15 cellular contexts compared by ENCODE assay signal in genomic region chr4:154989511-154989910, GRCh38.
DNase-seq lines count a peak whose midpoint lies in the region; ATAC-seq and TF ChIP-seq lines count a peak whose summit lies in the region.
"Had no signal": no experiment of that assay in that cellular context is flagged by ENCODE, and none has a peak within 500 bp of the region (broad histone marks: within the 10 kb centered on the region; RNA-seq: fewer than 3 reads in every experiment).

No MANE protein-coding gene starts in this region.

- H3K9ac ChIP-seq in GM23248, result no peak overlapping the region
- H3K9ac ChIP-seq in endodermal cell (ENCODE audit: extremely low read depth, low read length, poor library complexity, severe bottlenecking), result no peak overlapping the region
- H3K9ac ChIP-seq: BLaER1 had no signal

- H3K27ac Mint-ChIP-seq in endodermal cell, result no peak overlapping the region
- H3K27ac Mint-ChIP-seq: CD8-positive, alpha-beta memory T cell; IgD-negative memory B cell had no signal

- no peak for TF ChIP-seq POLR2A in lower leg skin (IDR thresholded peaks at IDR 0.05)

- no peaks in the 10 kb centered on the region for H3K27me3 ChIP-seq in GM23248 (replicated peaks; ENCODE audit: insufficient read depth)
- no peaks in the 10 kb centered on the region for H3K27me3 ChIP-seq in endodermal cell (ENCODE audit: control insufficient read depth, insufficient read depth, low read length, poor library complexity, severe bottlenecking)
- H3K27me3 ChIP-seq: BLaER1 had no signal

- DNase-seq in GM23248 (peak; percentile 7), SK-N-DZ (ENCODE audit: low spot score) (peak; percentile 84), endodermal cell (no peak), retinal pigment epithelial cell (ENCODE audit: low read depth) (peak; percentile 56), lower leg skin (ENCODE audit: low spot score in 2 of 2) (no peak), AG08396 (ENCODE audit: low spot score) (no peak)
- DNase-seq: Caco-2; CD8-positive, alpha-beta memory T cell; DND-41; GF-D8; H7 had no signal

- intact Hi-C loops in lower leg skin (cut with DNase I; ENCODE audit: low total_unique reads), result no loop called here

- no peaks in the 10 kb centered on the region for H3K9me3 Mint-ChIP-seq in endodermal cell
- H3K9me3 Mint-ChIP-seq: CD8-positive, alpha-beta memory T cell; IgD-negative memory B cell had no signal

- no peak overlapping the region for H2AFZ ChIP-seq in GM23248

- no peaks in the 10 kb centered on the region for H3K79me2 ChIP-seq in GM23248 (ENCODE audit: insufficient read depth)

- in situ Hi-C loops in GM23248 (cut with MboI), result loop anchor here (25.0 kb wide), 1 partner anchor 373 kb away; no protein-coding TSS in a partner anchor

- H3K4me1 ChIP-seq in GM23248 (ENCODE audit: insufficient read depth) (peaks cover 5% of the 10 kb centered on the region; the same call in 1 of the 2 replicates), endodermal cell (ENCODE audit: control insufficient read depth, insufficient read depth, low read length) (no peaks in the 10 kb centered on the region)
- H3K4me1 ChIP-seq: A549, BLaER1, Caco-2 had no signal

- ATAC-seq in HG03439 (IDR thresholded peaks at IDR 0.05; ENCODE audit: unreplicated experiment), result no peak
- ATAC-seq: A549 had no signal

- no peaks in the 10 kb centered on the region for H3K4me1 Mint-ChIP-seq in endodermal cell
- H3K4me1 Mint-ChIP-seq: CD8-positive, alpha-beta memory T cell; IgD-negative memory B cell had no signal

- H3K4me3 ChIP-seq in GM23248 (no peak overlapping the region), endodermal cell (ENCODE audit: low read length) (no peak overlapping the region), retinal pigment epithelial cell (ENCODE audit: low read length) (no peak overlapping the region), lower leg skin (ENCODE audit: low read depth, poor library complexity, severe bottlenecking) (no peak overlapping the region)
- H3K4me3 ChIP-seq: A549, BLaER1 had no signal

- H3K36me3 ChIP-seq in GM23248 (ENCODE audit: low read depth), result no peaks in the 10 kb centered on the region
- H3K36me3 ChIP-seq in endodermal cell (ENCODE audit: control insufficient read depth, insufficient read depth, low read length), result no peaks in the 10 kb centered on the region
- H3K36me3 ChIP-seq: BLaER1 had no signal

- H3F3A ChIP-seq in GM23248 (ENCODE audit: insufficient read depth), result no peaks in the 10 kb centered on the region

- WGBS in GM23248 (ENCODE audit: low coverage in 1 of 2, low lambda C conversion rate in 2 of 2, missing lambda C conversion rate in 2 of 2), 2 experiments, result 35 to 38% methylated on average over 6 of the region's 6 CpGs
- 82 to 100% methylated on average over 3 to 6 of the region's 6 CpGs for WGBS in endodermal cell (ENCODE audit: insufficient coverage in 1 of 2, insufficient read length in 1 of 2), 2 experiments
- WGBS in lower leg skin, 2 donors, result 73 to 76% methylated on average over 6 of the region's 6 CpGs

- H3K4me3 Mint-ChIP-seq in endodermal cell, result no peak overlapping the region
- H3K4me3 Mint-ChIP-seq: CD8-positive, alpha-beta memory T cell; IgD-negative memory B cell had no signal

- H3K36me3 Mint-ChIP-seq in endodermal cell (ENCODE audit: low read depth), result no peaks in the 10 kb centered on the region
- H3K36me3 Mint-ChIP-seq: CD8-positive, alpha-beta memory T cell; IgD-negative memory B cell had no signal

- H3K4me2 ChIP-seq in GM23248 (ENCODE audit: unreplicated experiment), result no peak overlapping the region
- H3K4me2 ChIP-seq: A549, BLaER1 had no signal

- no peaks in the 10 kb centered on the region for H3K9me2 ChIP-seq in GM23248 (ENCODE audit: insufficient read depth)

- H4K20me1 ChIP-seq in GM23248 (ENCODE audit: insufficient read depth), result no peaks in the 10 kb centered on the region
- H4K20me1 ChIP-seq: BLaER1 had no signal

- H3K9me3 ChIP-seq in GM23248 (ENCODE audit: low read depth) (no peaks in the 10 kb centered on the region), endodermal cell (ENCODE audit: control insufficient read depth, low read length) (no peaks in the 10 kb centered on the region)
- H3K9me3 ChIP-seq: A549, BLaER1, Caco-2 had no signal

- no peaks in the 10 kb centered on the region for H3K27me3 Mint-ChIP-seq in endodermal cell (ENCODE audit: insufficient read depth)
- H3K27me3 Mint-ChIP-seq: CD8-positive, alpha-beta memory T cell; IgD-negative memory B cell had no signal

- peak; percentile 41 for TF ChIP-seq CTCF in endodermal cell (conservative IDR thresholded peaks at IDR 0.05)
- TF ChIP-seq CTCF in retinal pigment epithelial cell (conservative IDR thresholded peaks at IDR 0.05; ENCODE audit: low read depth, low read length), result peak; percentile 29
- TF ChIP-seq CTCF in lower leg skin (IDR thresholded peaks at IDR 0.05), result no peak

- no peak overlapping the region for H3K27ac ChIP-seq in GM23248
- no peak overlapping the region for H3K27ac ChIP-seq in endodermal cell (ENCODE audit: low read depth, low read length)
- H3K27ac ChIP-seq: A549, BLaER1 had no signal

Comparison
In these comparisons a context has a peak if more than half of its experiments do, and no peak if none do; other contexts are left out.
1. DNase-seq: peak in GM23248 (single experiment), SK-N-DZ (single experiment) and retinal pigment epithelial cell (single experiment); none in endodermal cell (single experiment), lower leg skin (0 of 2) and AG08396 (single experiment).
2. CTCF ChIP-seq: peak in endodermal cell (single experiment) and retinal pigment epithelial cell (single experiment); none in lower leg skin (0 of 3).